Comparison of ENCODE assay signal across 12 cellular contexts in genomic region chr9:96486351-96487029, GRCh38. TPM values are rescaled to one million over a fixed set of nuclear protein-coding genes. Genes with fewer than 3 reads are reported as not detected.
DNase-seq lines count a peak whose midpoint lies in the region; TF ChIP-seq lines count a peak whose summit lies in the region.
"Had no signal": no experiment of that assay in that cellular context is flagged by ENCODE, and none has a peak within 500 bp of the region (broad histone marks: within the 10 kb centered on the region; RNA-seq: fewer than 3 reads in every experiment).

No MANE protein-coding gene starts in this region.

- no peak overlapping the region for H3K27ac Mint-ChIP-seq in T-helper 2 cell treated with Interferon-gamma antibody and Interleukin-4, amounts not matched to agents 5 μg/mL and 100 μg/mL, for 36 hours
- H3K27ac Mint-ChIP-seq: stimulated activated effector memory CD8-positive, alpha-beta T cell treated with anti-CD3 and anti-CD28 coated beads, Interleukin-12 subunit alpha, Interleukin-12 subunit beta, amount 100 ng/mL, for 72 hours had no signal

- H3K27me3 Mint-ChIP-seq in T-helper 2 cell treated with Interferon-gamma antibody and Interleukin-4, amounts not matched to agents 5 μg/mL and 100 μg/mL, for 36 hours (ENCODE audit: low read depth) = no peaks in the 10 kb centered on the region
- H3K27me3 Mint-ChIP-seq: central memory CD8-positive, alpha-beta T cell had no signal

- POLR2A ChIA-PET in AG04450 (lab: Yijun Ruan, JAX) = interaction anchor here (0.6 kb wide), 1 partner anchor 121 kb away, joined by 3 read pairs; no protein-coding TSS in a partner anchor

- H3K9me3 Mint-ChIP-seq in T-helper 2 cell treated with Interferon-gamma antibody and Interleukin-4, amounts not matched to agents 5 μg/mL and 100 μg/mL, for 36 hours = no peaks in the 10 kb centered on the region
- H3K9me3 Mint-ChIP-seq: central memory CD8-positive, alpha-beta T cell; stimulated activated effector memory CD8-positive, alpha-beta T cell treated with anti-CD3 and anti-CD28 coated beads, Interleukin-12 subunit alpha, Interleukin-12 subunit beta, amount 100 ng/mL, for 72 hours had no signal

- no peak for TF ChIP-seq CTCF in AG04450 (IDR thresholded peaks at IDR 0.05; ENCODE audit: low read depth, low read length)
- no peak for TF ChIP-seq CTCF in fibroblast of mammary gland (conservative IDR thresholded peaks at IDR 0.05; ENCODE audit: control insufficient read depth, insufficient read depth, low read depth, low read length)

- H3K9me3 ChIP-seq in AG04450 (ENCODE audit: control insufficient read depth, insufficient read depth, low read length) = no peaks in the 10 kb centered on the region
- H3K9me3 ChIP-seq: BLaER1 treated with 17β-estradiol and CSF1 and Interleukin-3, amounts not matched to agents 10 nM and 100 nM had no signal

- CTCF ChIA-PET in AG04450 (lab: Charles Lee) = interaction anchor here (0.6 to 1.7 kb wide), 3 partner anchors 84 to 169 kb away, joined by 3 to 4 read pairs (median 3); no protein-coding TSS in a partner anchor

- no peak overlapping the region for H3K4me3 ChIP-seq in AG04450 (ENCODE audit: low read depth, low read length)
- no peak overlapping the region for H3K4me3 ChIP-seq in fibroblast of mammary gland (ENCODE audit: control insufficient read depth, low read depth, low read length)
- H3K4me3 ChIP-seq: BLaER1 treated with 17β-estradiol and CSF1 and Interleukin-3, amounts not matched to agents 10 nM and 100 nM had no signal

- H3K27me3 ChIP-seq in AG04450 (ENCODE audit: control insufficient read depth, insufficient read depth, low read length) = no peaks in the 10 kb centered on the region
- H3K27me3 ChIP-seq: BLaER1 treated with 17β-estradiol and CSF1 and Interleukin-3, amounts not matched to agents 10 nM and 100 nM had no signal

- peak; percentile 45 for DNase-seq in AG04450 (ENCODE audit: low read depth, low spot score)
- DNase-seq in RPMI7951 (ENCODE audit: low read depth) = peak; percentile 91
- peak; percentile 91 for DNase-seq in fibroblast of mammary gland (ENCODE audit: low read depth)
- DNase-seq in myocyte (ENCODE audit: low read depth) = peak; percentile 90
- no peak for DNase-seq in retina
- DNase-seq in T-helper 2 cell treated with Interferon-gamma antibody and Interleukin-4, amounts not matched to agents 5 μg/mL and 100 μg/mL, for 36 hours (ENCODE audit: low spot score) = no peak
- DNase-seq in iPS-NIHi11 (ENCODE audit: low spot score) = no peak
- DNase-seq in NCI-H2227 treated with DMSO at 0.1 percent for 48 hours (lab: John Stamatoyannopoulos, UW) = no peak
- DNase-seq: NCI-H1930 had no signal

- no peak overlapping the region for H3K4me3 Mint-ChIP-seq in T-helper 2 cell treated with Interferon-gamma antibody and Interleukin-4, amounts not matched to agents 5 μg/mL and 100 μg/mL, for 36 hours
- H3K4me3 Mint-ChIP-seq: central memory CD8-positive, alpha-beta T cell; stimulated activated effector memory CD8-positive, alpha-beta T cell treated with anti-CD3 and anti-CD28 coated beads, Interleukin-12 subunit alpha, Interleukin-12 subunit beta, amount 100 ng/mL, for 72 hours had no signal

- H3K27ac ChIP-seq in AG04450 (ENCODE audit: low read depth, low read length) = peak overlapping the region; percentile 73
- H3K27ac ChIP-seq: BLaER1 treated with 17β-estradiol and CSF1 and Interleukin-3, amounts not matched to agents 10 nM and 100 nM had no signal

- H3K4me1 Mint-ChIP-seq in T-helper 2 cell treated with Interferon-gamma antibody and Interleukin-4, amounts not matched to agents 5 μg/mL and 100 μg/mL, for 36 hours (ENCODE audit: low read depth) = no peaks in the 10 kb centered on the region

- H3K36me3 Mint-ChIP-seq in T-helper 2 cell treated with Interferon-gamma antibody and Interleukin-4, amounts not matched to agents 5 μg/mL and 100 μg/mL, for 36 hours (ENCODE audit: low read depth) = peaks cover 17% of the 10 kb centered on the region

RNA-seq across cellular contexts. Expression of gene HABP4, which starts 36.5 kb away (rescaled TPM):
- polyA plus RNA-seq in AG04450 (2011; rRNA removed) = 8.9 and 10.8 TPM in 2 replicates
- polyA minus RNA-seq in AG04450 (2011; rRNA and poly(A)+ RNA removed) = 2.7 and 4.2 TPM in 2 replicates
- total RNA-seq in RPMI7951 (2014; rRNA removed; shearing (Covaris generic)) = 8.8 and 9.4 TPM in 2 replicates
- 25.5 and 32.7 TPM in 2 replicates for total RNA-seq in myocyte
- 26.1 TPM for polyA plus RNA-seq in myocyte (2012)

Comparison
In these comparisons a context has a peak if more than half of its experiments do, and no peak if none do; other contexts are left out.
1. DNase-seq: peak in AG04450 (single experiment), RPMI7951 (single experiment), fibroblast of mammary gland (single experiment) and myocyte (single experiment); none in retina (single experiment), T-helper 2 cell treated with Interferon-gamma antibody and Interleukin-4, amounts not matched to agents 5 μg/mL and 100 μg/mL, for 36 hours (single experiment), iPS-NIHi11 (single experiment) and NCI-H2227 treated with DMSO at 0.1 percent for 48 hours (single experiment).